In the genomic region with DNA sequence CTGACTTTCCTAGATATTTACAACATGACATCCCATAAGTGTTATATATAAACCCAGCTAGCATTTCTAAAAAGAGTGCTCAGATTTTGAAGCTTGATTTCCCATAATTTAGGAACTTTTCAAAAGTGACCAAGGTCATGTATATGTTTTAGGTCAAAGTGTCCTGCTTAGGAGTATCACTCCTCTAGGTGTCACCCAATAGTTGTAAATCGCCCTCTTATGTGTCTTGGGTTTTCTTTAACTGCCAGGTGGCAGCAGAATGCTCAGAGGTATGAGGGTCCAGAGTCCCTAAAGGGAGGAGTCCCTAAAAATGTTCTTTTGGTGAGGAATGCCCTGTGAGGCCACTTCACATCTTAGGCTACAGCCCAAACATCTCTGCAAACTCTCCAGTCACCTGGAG, we compare ENCODE assay signal across 20 cellular contexts.
"Had no signal": no experiment of that assay in that cellular context is flagged by ENCODE, and none has a peak within 500 bp of the region (broad histone marks: within the 10 kb centered on the region; RNA-seq: fewer than 3 reads in every experiment).

No MANE protein-coding gene starts in this region.

- H3K9me3 ChIP-seq: body of pancreas, upper lobe of right lung had no signal

- H3K9me3 Mint-ChIP-seq: activated CD4-positive, alpha-beta T cell treated with anti-CD3 and anti-CD28 coated beads, Interleukin-2, amount 10 ng/mL, durations not matched to agents 24 days and 14 days; activated naive CD8-positive, alpha-beta T cell treated with anti-CD3 and anti-CD28 coated beads, Interleukin-2, amount 10 ng/mL, durations not matched to agents 7 days and 5 days had no signal

- H3K4me1 ChIP-seq: body of pancreas, left lung, spleen, upper lobe of right lung had no signal

- H3K36me3 ChIP-seq: left lung, spleen, upper lobe of right lung had no signal

- H3K27me3 Mint-ChIP-seq: activated CD4-positive, alpha-beta T cell treated with anti-CD3 and anti-CD28 coated beads, Interleukin-2, amount 10 ng/mL, durations not matched to agents 24 days and 14 days; activated CD8-positive, alpha-beta T cell treated with anti-CD3 and anti-CD28 coated beads for 36 hours; activated naive CD8-positive, alpha-beta T cell treated with anti-CD3 and anti-CD28 coated beads, Interleukin-2, amount 10 ng/mL, durations not matched to agents 7 days and 5 days; activated T-cell treated with anti-CD3 and anti-CD28 coated beads, Interleukin-2, amount 50 U/mL, for 24 hours had no signal

- H3K27ac Mint-ChIP-seq: activated CD4-positive, alpha-beta T cell treated with anti-CD3 and anti-CD28 coated beads, Interleukin-2, amount 10 ng/mL, durations not matched to agents 24 days and 14 days; activated CD8-positive, alpha-beta T cell treated with anti-CD3 and anti-CD28 coated beads for 36 hours; activated naive CD8-positive, alpha-beta T cell treated with anti-CD3 and anti-CD28 coated beads, Interleukin-2, amount 10 ng/mL, durations not matched to agents 7 days and 5 days; activated T-cell treated with anti-CD3 and anti-CD28 coated beads, Interleukin-2, amount 50 U/mL, for 24 hours; activated T-helper 2 cell treated with anti-CD3 and anti-CD28 coated beads, Interferon-gamma antibody, Interleukin-2, Interleukin-4, amounts not matched to agents 10 μg/mL and 5 μg/mL and 100 μg/mL, durations not matched to agents 14 hours and 24 hours and 36 hours had no signal

- H3K4me3 Mint-ChIP-seq: activated CD4-positive, alpha-beta T cell treated with anti-CD3 and anti-CD28 coated beads, Interleukin-2, amount 10 ng/mL, durations not matched to agents 24 days and 14 days; activated CD8-positive, alpha-beta T cell treated with anti-CD3 and anti-CD28 coated beads for 36 hours; activated naive CD8-positive, alpha-beta T cell treated with anti-CD3 and anti-CD28 coated beads, Interleukin-2, amount 10 ng/mL, durations not matched to agents 7 days and 5 days; activated T-cell treated with anti-CD3 and anti-CD28 coated beads, Interleukin-2, amount 50 U/mL, for 24 hours had no signal

- H3K36me3 Mint-ChIP-seq: activated naive CD8-positive, alpha-beta T cell treated with anti-CD3 and anti-CD28 coated beads, Interleukin-2, amount 10 ng/mL, durations not matched to agents 7 days and 5 days had no signal

- DNase-seq: activated CD4-positive, alpha-beta T cell treated with anti-CD3 and anti-CD28 coated beads, Interleukin-2, amount 10 ng/mL, durations not matched to agents 24 days and 14 days; activated CD4-positive, CD25-positive, alpha-beta regulatory T cell; activated CD8-positive, alpha-beta T cell treated with anti-CD3 and anti-CD28 coated beads for 36 hours; activated naive CD4-positive, alpha-beta T cell treated with Interleukin-2 at 50 U/mL for 16 hours; activated naive CD8-positive, alpha-beta T cell treated with anti-CD3 and anti-CD28 coated beads, Interleukin-2, amount 10 ng/mL, durations not matched to agents 7 days and 5 days; activated T-cell treated with anti-CD3 and anti-CD28 coated beads, Interleukin-2, amount 50 U/mL, for 24 hours; amygdala; body of pancreas; foreskin fibroblast; hippocampal formation; kidney; left lung; midbrain; occipital lobe; posterior cingulate gyrus; spleen; stimulated activated naive CD4-positive, alpha-beta T cell; upper lobe of right lung had no signal

- H3K27me3 ChIP-seq: body of pancreas, left lung, spleen, upper lobe of right lung had no signal

- H3K27ac ChIP-seq: body of pancreas, epithelial cell of prostate, left lung, spleen, upper lobe of right lung had no signal

- H3K4me3 ChIP-seq: body of pancreas, left lung, spleen, upper lobe of right lung had no signal

- H3K4me1 Mint-ChIP-seq: activated CD4-positive, alpha-beta T cell treated with anti-CD3 and anti-CD28 coated beads, Interleukin-2, amount 10 ng/mL, durations not matched to agents 24 days and 14 days; activated naive CD8-positive, alpha-beta T cell treated with anti-CD3 and anti-CD28 coated beads, Interleukin-2, amount 10 ng/mL, durations not matched to agents 7 days and 5 days had no signal

- ATAC-seq: activated CD8-positive, alpha-beta T cell treated with anti-CD3 and anti-CD28 coated beads for 36 hours; body of pancreas; left lung; upper lobe of right lung had no signal
